ENCODE assay signal across 13 cellular contexts in the genomic region with DNA sequence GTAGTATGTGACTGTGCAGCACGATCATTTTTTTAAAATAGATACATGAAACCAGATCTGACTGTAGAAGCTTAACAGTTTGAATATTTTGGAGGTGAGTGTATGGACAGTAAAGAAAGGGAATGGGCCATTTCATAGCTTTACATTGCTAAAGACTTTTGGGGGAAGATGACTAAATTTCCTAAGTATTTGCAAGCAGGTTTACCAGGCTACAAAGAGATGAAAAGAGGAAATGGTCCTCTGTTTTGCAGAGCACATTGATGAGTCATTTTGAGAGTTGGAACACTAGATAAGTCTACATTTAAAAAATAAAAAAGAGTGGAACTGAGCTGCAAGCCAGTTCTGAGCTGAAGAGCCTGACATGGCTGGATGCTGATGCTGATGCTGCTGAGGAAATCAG.
A peak's percentile ranks its signal among the peaks of the same experiment; 100 is the strongest.
DNase-seq lines count a peak whose midpoint lies in the region; ATAC-seq and TF ChIP-seq lines count a peak whose summit lies in the region.
"Had no signal": no experiment of that assay in that cellular context is flagged by ENCODE, and none has a peak within 500 bp of the region (broad histone marks: within the 10 kb centered on the region; RNA-seq: fewer than 3 reads in every experiment).

No MANE protein-coding gene starts in this region.

- H3K27ac Mint-ChIP-seq in stimulated activated naive CD8-positive, alpha-beta T cell treated with anti-CD3 and anti-CD28 coated beads, Interleukin-15, amount 100 ng/mL, for 72 hours, result no peak overlapping the region
- H3K27ac Mint-ChIP-seq: activated naive CD8-positive, alpha-beta T cell treated with anti-CD3 and anti-CD28 coated beads, Interleukin-2, amount 50 U/mL, for 24 hours had no signal

- H3K36me3 ChIP-seq in Peyer's patch (no peaks in the 10 kb centered on the region), psoas muscle (ENCODE audit: insufficient read depth in 1 of 2, low read depth in 1 of 2) (no peaks in the 10 kb centered on the region), A673 (ENCODE audit: insufficient read depth, low read length, poor library complexity, severe bottlenecking) (no peaks in the 10 kb centered on the region)
- H3K36me3 ChIP-seq: BLaER1 had no signal

- H3K27me3 Mint-ChIP-seq in stimulated activated naive CD8-positive, alpha-beta T cell treated with anti-CD3 and anti-CD28 coated beads, Interleukin-15, amount 100 ng/mL, for 72 hours, result no peaks in the 10 kb centered on the region
- H3K27me3 Mint-ChIP-seq: activated naive CD8-positive, alpha-beta T cell treated with anti-CD3 and anti-CD28 coated beads, Interleukin-2, amount 50 U/mL, for 24 hours had no signal

- H3K27ac ChIP-seq in epithelial cell of prostate (peak overlapping the region; percentile 83), Peyer's patch (no peak overlapping the region), psoas muscle (no peak overlapping the region), A673 (ENCODE audit: low read depth, low read length, poor library complexity, severe bottlenecking) (no peak overlapping the region)
- H3K27ac ChIP-seq: BLaER1, skin epidermis had no signal

- POLR2A ChIA-PET in AG04449 (lab: Yijun Ruan, JAX), result no interaction called here
- POLR2A ChIA-PET in A673 (lab: Charles Lee; ENCODE audit: low non-redundant PET), result no interaction called here

- no peak overlapping the region for H3K4me3 ChIP-seq in AG04449 (ENCODE audit: low read depth, low read length)
- H3K4me3 ChIP-seq in Peyer's patch, result no peak overlapping the region
- no peak overlapping the region for H3K4me3 ChIP-seq in psoas muscle
- no peak overlapping the region for H3K4me3 ChIP-seq in A673 (ENCODE audit: low read depth, low read length, poor library complexity, severe bottlenecking)
- H3K4me3 ChIP-seq: BLaER1, skin epidermis had no signal

- ATAC-seq in GM21717 (IDR thresholded peaks at IDR 0.05; ENCODE audit: unreplicated experiment) (peak; percentile 64), psoas muscle (no peak)
- no peak for ATAC-seq in stimulated activated naive CD8-positive, alpha-beta T cell treated with anti-CD3 and anti-CD28 coated beads, Interleukin-15, amount 100 ng/mL, for 72 hours
- ATAC-seq: activated naive CD8-positive, alpha-beta T cell treated with anti-CD3 and anti-CD28 coated beads, Interleukin-2, amount 50 U/mL, for 24 hours had no signal

- H3K27me3 ChIP-seq in Peyer's patch (no peaks in the 10 kb centered on the region), psoas muscle (ENCODE audit: insufficient read depth in 3 of 3, low read length in 2 of 3) (no peaks in the 10 kb centered on the region), A673 (replicated peaks; ENCODE audit: insufficient read depth, low read depth, low read length, poor library complexity) (no peaks in the 10 kb centered on the region)
- H3K27me3 ChIP-seq: BLaER1 had no signal

- H3K4me3 Mint-ChIP-seq in stimulated activated naive CD8-positive, alpha-beta T cell treated with anti-CD3 and anti-CD28 coated beads, Interleukin-15, amount 100 ng/mL, for 72 hours, result no peak overlapping the region
- H3K4me3 Mint-ChIP-seq: activated naive CD8-positive, alpha-beta T cell treated with anti-CD3 and anti-CD28 coated beads, Interleukin-2, amount 50 U/mL, for 24 hours had no signal

- no peak for TF ChIP-seq POLR2A in Peyer's patch (IDR thresholded peaks at IDR 0.05)

- TF ChIP-seq CTCF in AG04449 (IDR thresholded peaks at IDR 0.05; ENCODE audit: insufficient read depth, low read length, missing control alignments) (no peak), Peyer's patch (IDR thresholded peaks at IDR 0.05) (no peak), psoas muscle (IDR thresholded peaks at IDR 0.05) (no peak), A673 (conservative IDR thresholded peaks at IDR 0.05; ENCODE audit: low read depth, low read length) (no peak)

- peak; percentile 95 for DNase-seq in AG04449 (ENCODE audit: low read depth, low spot score)
- DNase-seq in NOMO-1 treated with DMSO at 0.1 percent for 48 hours (lab: John Stamatoyannopoulos, UW; ENCODE audit: unreplicated experiment), result peak; percentile 24
- peak; percentile 84 for DNase-seq in epithelial cell of prostate (ENCODE audit: low read depth, low spot score)
- DNase-seq in Peyer's patch, result no peak
- DNase-seq in stimulated activated naive CD8-positive, alpha-beta T cell treated with anti-CD3 and anti-CD28 coated beads, Interleukin-15, amount 100 ng/mL, for 72 hours, result no peak
- DNase-seq in psoas muscle, result no peak
- no peak for DNase-seq in A673 (ENCODE audit: low spot score)
- DNase-seq: activated CD4-positive, alpha-beta T cell treated with anti-CD3 and anti-CD28 coated beads, Interleukin-2, amount 50 U/mL, for 1 hour; activated naive CD8-positive, alpha-beta T cell treated with anti-CD3 and anti-CD28 coated beads, Interleukin-2, amount 50 U/mL, for 24 hours; KBM-7 had no signal

- BruUV-seq in A673 (replicated peaks; lab: Mats Ljungman, UMichigan), result no TSS peak

- intact Hi-C loops in psoas muscle (cut with DNase I), result no loop called here
- intact Hi-C loops in A673 (cut with micrococcal nuclease; ENCODE audit: unreplicated experiment), result no loop called here

- no peaks in the 10 kb centered on the region for H3K9me3 ChIP-seq in Peyer's patch
- H3K9me3 ChIP-seq in psoas muscle, result no peaks in the 10 kb centered on the region
- no peaks in the 10 kb centered on the region for H3K9me3 ChIP-seq in A673 (ENCODE audit: low read depth, low read length, poor library complexity, severe bottlenecking)
- H3K9me3 ChIP-seq: BLaER1 had no signal

- WGBS in psoas muscle, 3 donors, result 47 to 79% (median 48%) methylated on average over 1 of the region's 1 CpG

- H3K4me1 Mint-ChIP-seq in stimulated activated naive CD8-positive, alpha-beta T cell treated with anti-CD3 and anti-CD28 coated beads, Interleukin-15, amount 100 ng/mL, for 72 hours, result no peaks in the 10 kb centered on the region
- H3K4me1 Mint-ChIP-seq: activated naive CD8-positive, alpha-beta T cell treated with anti-CD3 and anti-CD28 coated beads, Interleukin-2, amount 50 U/mL, for 24 hours had no signal

- H3K9me3 Mint-ChIP-seq in stimulated activated naive CD8-positive, alpha-beta T cell treated with anti-CD3 and anti-CD28 coated beads, Interleukin-15, amount 100 ng/mL, for 72 hours, result peaks cover 6 to 8% of the 10 kb centered on the region in 2 donors

- H3K4me1 ChIP-seq in Peyer's patch (no peaks in the 10 kb centered on the region), psoas muscle (no peaks in the 10 kb centered on the region), A673 (ENCODE audit: insufficient read depth, low read length, poor library complexity, severe bottlenecking) (no peaks in the 10 kb centered on the region)
- H3K4me1 ChIP-seq: BLaER1 had no signal

- CTCF ChIA-PET in AG04449 (lab: Yijun Ruan, JAX), result no interaction called here
- CTCF ChIA-PET in A673 (lab: Charles Lee), result no interaction called here

Comparison
In these comparisons a context has a peak if more than half of its experiments do, and no peak if none do; other contexts are left out.
1. DNase-seq: peak in AG04449 (single experiment), NOMO-1 treated with DMSO at 0.1 percent for 48 hours (single experiment) and epithelial cell of prostate (single experiment); none in Peyer's patch (0 of 3), stimulated activated naive CD8-positive, alpha-beta T cell treated with anti-CD3 and anti-CD28 coated beads, Interleukin-15, amount 100 ng/mL, for 72 hours (0 of 2), psoas muscle (0 of 2) and A673 (single experiment).